ENCODE assay signal across 40 cellular contexts in the genomic region with DNA sequence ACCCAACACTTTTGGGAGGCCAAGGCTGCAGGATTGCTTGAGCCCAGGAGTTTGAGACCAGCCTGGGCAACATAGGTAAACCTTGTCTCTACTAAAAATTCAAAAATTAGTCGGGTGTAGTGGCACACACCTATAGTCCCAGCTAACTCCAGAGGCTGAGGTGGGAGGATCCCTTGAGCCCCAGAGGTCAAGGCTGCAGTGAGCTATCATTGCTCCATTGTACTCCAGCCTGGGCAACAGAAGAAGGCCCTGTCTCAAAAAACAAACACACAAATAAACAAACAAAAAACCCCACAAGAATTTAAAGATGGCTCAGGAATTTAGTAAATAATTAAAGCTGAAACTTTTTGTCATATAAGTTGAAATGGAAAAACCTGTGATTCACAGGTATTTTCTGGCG. TPM values are rescaled to one million over a fixed set of nuclear protein-coding genes. Genes with fewer than 3 reads are reported as not detected.
"Had no signal": no experiment of that assay in that cellular context is flagged by ENCODE, and none has a peak within 500 bp of the region (broad histone marks: within the 10 kb centered on the region; RNA-seq: fewer than 3 reads in every experiment).

No MANE protein-coding gene starts in this region.

- H3K36me3 ChIP-seq: adrenal gland, ascending aorta, brain microvascular endothelial cell, breast epithelium, cardiac muscle cell had no signal

- H3K36me3 Mint-ChIP-seq: activated naive CD4-positive, alpha-beta T cell treated with anti-CD3 and anti-CD28 coated beads, Interleukin-2, amount 50 U/mL, for 24 hours; activated naive CD8-positive, alpha-beta T cell; activated naive CD8-positive, alpha-beta T cell treated with anti-CD3 and anti-CD28 coated beads for 36 hours; brain had no signal

- H3K27ac Mint-ChIP-seq: activated naive CD4-positive, alpha-beta T cell treated with anti-CD3 and anti-CD28 coated beads for 36 hours; activated naive CD4-positive, alpha-beta T cell treated with anti-CD3 and anti-CD28 coated beads, Interleukin-2, amount 10 ng/mL, durations not matched to agents 7 days and 5 days; activated naive CD4-positive, alpha-beta T cell treated with anti-CD3 and anti-CD28 coated beads, Interleukin-2, amount 50 U/mL, for 24 hours; activated naive CD4-positive, alpha-beta T cell treated with anti-CD3 and anti-CD28 coated beads, Interleukin-2, amount 50 U/mL, for 72 hours; activated naive CD8-positive, alpha-beta T cell; activated naive CD8-positive, alpha-beta T cell treated with anti-CD3 and anti-CD28 coated beads for 36 hours; activated naive CD8-positive, alpha-beta T cell treated with anti-CD3 and anti-CD28 coated beads, Interleukin-2, amount 10 ng/mL, durations not matched to agents 7 days and 5 days; activated naive CD8-positive, alpha-beta T cell treated with anti-CD3 and anti-CD28 coated beads, Interleukin-2, amount 50 U/mL, for 24 hours; activated T-cell treated with anti-CD3 and anti-CD28 coated beads, Interleukin-2, amount 50 U/mL, for 24 hours; activated T-cell treated with anti-CD3 and anti-CD28 coated beads, Interleukin-2, amount 50 U/mL, for 72 hours; activated T-helper 1 cell treated with anti-CD3 and anti-CD28 coated beads, Interleukin-12 subunit alpha, Interleukin-12 subunit beta, Interleukin-2, Interleukin-4 antibody, amounts not matched to agents 30 ng/mL and 10 ng/mL and 1 ng/mL, durations not matched to agents 14 hours and 24 hours and 36 hours; activated T-helper 17 cell treated with anti-CD3 and anti-CD28 coated beads, Interleukin-2, amount 50 U/mL, for 72 hours; activated T-helper 2 cell treated with anti-CD3 and anti-CD28 coated beads, Interferon-gamma antibody, Interleukin-2, Interleukin-4, amounts not matched to agents 10 μg/mL and 5 μg/mL and 100 μg/mL, durations not matched to agents 14 hours and 24 hours and 36 hours; brain had no signal

- H3K27me3 ChIP-seq: adrenal gland, ascending aorta, body of pancreas, brain microvascular endothelial cell, breast epithelium, cardiac muscle cell had no signal

- H3K4me3 ChIP-seq: adrenal gland, ascending aorta, body of pancreas, breast epithelium, cardiac muscle cell had no signal

- H3K27me3 Mint-ChIP-seq: activated naive CD4-positive, alpha-beta T cell treated with anti-CD3 and anti-CD28 coated beads, Interleukin-2, amount 10 ng/mL, durations not matched to agents 7 days and 5 days; activated naive CD4-positive, alpha-beta T cell treated with anti-CD3 and anti-CD28 coated beads, Interleukin-2, amount 50 U/mL, for 24 hours; activated naive CD8-positive, alpha-beta T cell; activated naive CD8-positive, alpha-beta T cell treated with anti-CD3 and anti-CD28 coated beads for 36 hours; activated naive CD8-positive, alpha-beta T cell treated with anti-CD3 and anti-CD28 coated beads, Interleukin-2, amount 10 ng/mL, durations not matched to agents 7 days and 5 days; activated naive CD8-positive, alpha-beta T cell treated with anti-CD3 and anti-CD28 coated beads, Interleukin-2, amount 50 U/mL, for 24 hours; activated T-cell treated with anti-CD3 and anti-CD28 coated beads, Interleukin-2, amount 50 U/mL, for 24 hours; activated T-helper 17 cell treated with anti-CD3 and anti-CD28 coated beads, Interleukin-2, amount 50 U/mL, for 72 hours; central memory CD8-positive, alpha-beta T cell had no signal

- ATAC-seq: activated naive CD4-positive, alpha-beta T cell treated with anti-CD3 and anti-CD28 coated beads, Interleukin-2, amount 50 U/mL, for 72 hours; activated naive CD8-positive, alpha-beta T cell treated with anti-CD3 and anti-CD28 coated beads, Interleukin-2, amount 50 U/mL, for 24 hours; activated T-cell treated with anti-CD3 and anti-CD28 coated beads, Interleukin-2, amount 50 U/mL, for 4 hours; activated T-cell treated with anti-CD3 and anti-CD28 coated beads, Interleukin-2, amount 50 U/mL, for 72 hours; activated T-helper 17 cell treated with anti-CD3 and anti-CD28 coated beads, Interleukin-2, amount 50 U/mL, for 72 hours; body of pancreas had no signal

- H3K4me3 Mint-ChIP-seq: activated naive CD4-positive, alpha-beta T cell treated with anti-CD3 and anti-CD28 coated beads for 36 hours; activated naive CD4-positive, alpha-beta T cell treated with anti-CD3 and anti-CD28 coated beads, Interleukin-2, amount 10 ng/mL, durations not matched to agents 7 days and 5 days; activated naive CD4-positive, alpha-beta T cell treated with anti-CD3 and anti-CD28 coated beads, Interleukin-2, amount 50 U/mL, for 24 hours; activated naive CD8-positive, alpha-beta T cell; activated naive CD8-positive, alpha-beta T cell treated with anti-CD3 and anti-CD28 coated beads for 36 hours; activated naive CD8-positive, alpha-beta T cell treated with anti-CD3 and anti-CD28 coated beads, Interleukin-2, amount 10 ng/mL, durations not matched to agents 7 days and 5 days; activated naive CD8-positive, alpha-beta T cell treated with anti-CD3 and anti-CD28 coated beads, Interleukin-2, amount 50 U/mL, for 24 hours; activated T-cell treated with anti-CD3 and anti-CD28 coated beads, Interleukin-2, amount 50 U/mL, for 24 hours; activated T-cell treated with anti-CD3 and anti-CD28 coated beads, Interleukin-2, amount 50 U/mL, for 4 hours; activated T-cell treated with anti-CD3 and anti-CD28 coated beads, Interleukin-2, amount 50 U/mL, for 72 hours; activated T-helper 1 cell treated with anti-CD3 and anti-CD28 coated beads, Interleukin-12 subunit alpha, Interleukin-12 subunit beta, Interleukin-2, Interleukin-4 antibody, amounts not matched to agents 30 ng/mL and 10 ng/mL and 1 ng/mL, durations not matched to agents 14 hours and 24 hours and 36 hours; activated T-helper 17 cell treated with anti-CD3 and anti-CD28 coated beads, Interleukin-2, amount 50 U/mL, for 72 hours; brain; central memory CD8-positive, alpha-beta T cell had no signal

- H3K9me3 Mint-ChIP-seq: activated naive CD4-positive, alpha-beta T cell treated with anti-CD3 and anti-CD28 coated beads for 36 hours; activated naive CD4-positive, alpha-beta T cell treated with anti-CD3 and anti-CD28 coated beads, Interleukin-2, amount 10 ng/mL, durations not matched to agents 7 days and 5 days; activated naive CD4-positive, alpha-beta T cell treated with anti-CD3 and anti-CD28 coated beads, Interleukin-2, amount 50 U/mL, for 24 hours; activated naive CD4-positive, alpha-beta T cell treated with anti-CD3 and anti-CD28 coated beads, Interleukin-2, amount 50 U/mL, for 72 hours; activated naive CD8-positive, alpha-beta T cell treated with anti-CD3 and anti-CD28 coated beads for 36 hours; activated naive CD8-positive, alpha-beta T cell treated with anti-CD3 and anti-CD28 coated beads, Interleukin-2, amount 10 ng/mL, durations not matched to agents 7 days and 5 days; activated naive CD8-positive, alpha-beta T cell treated with anti-CD3 and anti-CD28 coated beads, Interleukin-2, amount 50 U/mL, for 24 hours; activated T-cell treated with anti-CD3 and anti-CD28 coated beads, Interleukin-2, amount 50 U/mL, for 24 hours; activated T-cell treated with anti-CD3 and anti-CD28 coated beads, Interleukin-2, amount 50 U/mL, for 4 hours; activated T-cell treated with anti-CD3 and anti-CD28 coated beads, Interleukin-2, amount 50 U/mL, for 72 hours; activated T-helper 1 cell treated with anti-CD3 and anti-CD28 coated beads, Interleukin-12 subunit alpha, Interleukin-12 subunit beta, Interleukin-2, Interleukin-4 antibody, amounts not matched to agents 30 ng/mL and 10 ng/mL and 1 ng/mL, durations not matched to agents 14 hours and 24 hours and 36 hours; activated T-helper 17 cell treated with anti-CD3 and anti-CD28 coated beads, Interleukin-2, amount 50 U/mL, for 72 hours; activated T-helper 2 cell treated with anti-CD3 and anti-CD28 coated beads, Interferon-gamma antibody, Interleukin-2, Interleukin-4, amounts not matched to agents 10 μg/mL and 5 μg/mL and 100 μg/mL, durations not matched to agents 14 hours and 24 hours and 36 hours; central memory CD8-positive, alpha-beta T cell had no signal

- DNase-seq: activated effector memory CD4-positive, alpha-beta T cell treated with anti-CD3 and anti-CD28 coated beads, Interleukin-2, amount 50 U/mL, for 16 hours; activated effector memory CD4-positive, alpha-beta T cell treated with Interleukin-2 at 50 U/mL for 16 hours; activated gamma-delta T cell; activated gamma-delta T cell treated with Interleukin-2 at 50 U/mL for 16 hours; activated naive CD4-positive, alpha-beta T cell; activated naive CD4-positive, alpha-beta T cell treated with anti-CD3 and anti-CD28 coated beads for 36 hours; activated naive CD4-positive, alpha-beta T cell treated with anti-CD3 and anti-CD28 coated beads, Interleukin-2, amount 10 ng/mL, durations not matched to agents 7 days and 5 days; activated naive CD4-positive, alpha-beta T cell treated with anti-CD3 and anti-CD28 coated beads, Interleukin-2, amount 50 U/mL, for 16 hours; activated naive CD4-positive, alpha-beta T cell treated with Interleukin-2 at 50 U/mL for 16 hours; activated naive CD8-positive, alpha-beta T cell treated with anti-CD3 and anti-CD28 coated beads for 36 hours; activated naive CD8-positive, alpha-beta T cell treated with anti-CD3 and anti-CD28 coated beads, Interleukin-2, amount 10 ng/mL, durations not matched to agents 7 days and 5 days; activated naive CD8-positive, alpha-beta T cell treated with anti-CD3 and anti-CD28 coated beads, Interleukin-2, amount 50 U/mL, for 24 hours; activated T-cell treated with anti-CD3 and anti-CD28 coated beads, Interleukin-2, amount 50 U/mL, for 1 hour; activated T-cell treated with anti-CD3 and anti-CD28 coated beads, Interleukin-2, amount 50 U/mL, for 24 hours; activated T-cell treated with anti-CD3 and anti-CD28 coated beads, Interleukin-2, amount 50 U/mL, for 4 hours; activated T-cell treated with anti-CD3 and anti-CD28 coated beads, Interleukin-2, amount 50 U/mL, for 48 hours; activated T-cell treated with anti-CD3 and anti-CD28 coated beads, Interleukin-2, amount 50 U/mL, for 72 hours; amniotic stem cell; amygdala; anterior cingulate cortex; aorta; body of pancreas; brain microvascular endothelial cell; caudate nucleus; central memory CD4-positive, alpha-beta T cell; cerebellar nuclear complex had no signal

- H3K9me3 ChIP-seq: adrenal gland, ascending aorta, body of pancreas, breast epithelium had no signal

- H3K27ac ChIP-seq: adrenal gland, ascending aorta, body of pancreas, brain microvascular endothelial cell, breast epithelium, cardiac muscle cell had no signal

- FAIRE-seq: astrocyte, bronchial epithelial cell had no signal

- H3K4me1 ChIP-seq: breast epithelium had no signal

RNA-seq across cellular contexts. Expression of gene CHST6, which starts 28.5 kb away (rescaled TPM):
- total RNA-seq: activated naive CD4-positive, alpha-beta T cell treated with anti-CD3 and anti-CD28 coated beads for 36 hours; activated naive CD4-positive, alpha-beta T cell treated with anti-CD3 and anti-CD28 coated beads, Interleukin-2, amount 50 U/mL, for 72 hours; activated T-cell treated with anti-CD3 and anti-CD28 coated beads, Interleukin-2, amount 50 U/mL, for 4 hours; activated T-helper 1 cell treated with anti-CD3 and anti-CD28 coated beads, Interleukin-12 subunit alpha, Interleukin-12 subunit beta, Interleukin-2, Interleukin-4 antibody, amounts not matched to agents 30 ng/mL and 10 ng/mL and 1 ng/mL, durations not matched to agents 14 hours and 24 hours and 36 hours; activated T-helper 17 cell treated with anti-CD3 and anti-CD28 coated beads, Interleukin-2, amount 50 U/mL, for 72 hours; activated T-helper 2 cell treated with anti-CD3 and anti-CD28 coated beads, Interferon-gamma antibody, Interleukin-2, Interleukin-4, amounts not matched to agents 10 μg/mL and 5 μg/mL and 100 μg/mL, durations not matched to agents 14 hours and 24 hours and 36 hours had no signal
